Comparison of ENCODE assay signal across 1 cellular context in the genomic region with DNA sequence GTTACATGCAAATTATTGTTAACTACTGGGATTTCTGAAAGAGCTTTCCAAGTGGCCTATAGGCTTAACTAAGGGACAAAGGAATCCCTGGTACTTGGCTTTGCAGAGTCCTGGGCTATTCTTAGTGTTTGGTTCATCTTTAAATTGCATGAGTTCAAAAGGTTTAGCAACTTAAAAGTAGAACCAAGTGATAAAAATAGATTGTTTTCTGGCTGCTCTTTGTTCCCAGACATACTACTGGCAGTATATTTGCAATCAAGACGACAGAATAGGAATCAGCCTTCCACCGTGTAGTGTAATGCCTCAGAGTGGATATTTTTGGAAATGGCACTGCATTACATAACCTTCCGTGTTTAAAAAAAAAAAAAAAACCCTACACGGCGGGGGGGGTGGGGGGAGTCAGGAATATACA.
TF ChIP-seq lines count a peak whose summit lies in the region.

No MANE protein-coding gene starts in this region.

TF ChIP-seq in SK-N-SH, 30 proteins besides CTCF, POLR2A, EP300 and RAD21 (continued from another document):
- TF ChIP-seq, protein P1, sequence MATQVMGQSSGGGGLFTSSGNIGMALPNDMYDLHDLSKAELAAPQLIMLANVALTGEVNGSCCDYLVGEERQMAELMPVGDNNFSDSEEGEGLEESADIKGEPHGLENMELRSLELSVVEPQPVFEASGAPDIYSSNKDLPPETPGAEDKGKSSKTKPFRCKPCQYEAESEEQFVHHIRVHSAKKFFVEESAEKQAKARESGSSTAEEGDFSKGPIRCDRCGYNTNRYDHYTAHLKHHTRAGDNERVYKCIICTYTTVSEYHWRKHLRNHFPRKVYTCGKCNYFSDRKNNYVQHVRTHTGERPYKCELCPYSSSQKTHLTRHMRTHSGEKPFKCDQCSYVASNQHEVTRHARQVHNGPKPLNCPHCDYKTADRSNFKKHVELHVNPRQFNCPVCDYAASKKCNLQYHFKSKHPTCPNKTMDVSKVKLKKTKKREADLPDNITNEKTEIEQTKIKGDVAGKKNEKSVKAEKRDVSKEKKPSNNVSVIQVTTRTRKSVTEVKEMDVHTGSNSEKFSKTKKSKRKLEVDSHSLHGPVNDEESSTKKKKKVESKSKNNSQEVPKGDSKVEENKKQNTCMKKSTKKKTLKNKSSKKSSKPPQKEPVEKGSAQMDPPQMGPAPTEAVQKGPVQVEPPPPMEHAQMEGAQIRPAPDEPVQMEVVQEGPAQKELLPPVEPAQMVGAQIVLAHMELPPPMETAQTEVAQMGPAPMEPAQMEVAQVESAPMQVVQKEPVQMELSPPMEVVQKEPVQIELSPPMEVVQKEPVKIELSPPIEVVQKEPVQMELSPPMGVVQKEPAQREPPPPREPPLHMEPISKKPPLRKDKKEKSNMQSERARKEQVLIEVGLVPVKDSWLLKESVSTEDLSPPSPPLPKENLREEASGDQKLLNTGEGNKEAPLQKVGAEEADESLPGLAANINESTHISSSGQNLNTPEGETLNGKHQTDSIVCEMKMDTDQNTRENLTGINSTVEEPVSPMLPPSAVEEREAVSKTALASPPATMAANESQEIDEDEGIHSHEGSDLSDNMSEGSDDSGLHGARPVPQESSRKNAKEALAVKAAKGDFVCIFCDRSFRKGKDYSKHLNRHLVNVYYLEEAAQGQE (IDR thresholded peaks at IDR 0.05; ENCODE audit: low read depth, low read length): no peak
- TF ChIP-seq CHD2 (IDR thresholded peaks at IDR 0.05; ENCODE audit: low read length, partially characterized antibody): no peak
- TF ChIP-seq GABPA (IDR thresholded peaks at IDR 0.05; ENCODE audit: low read depth): no peak
- no peak for TF ChIP-seq NRF1 (IDR thresholded peaks at IDR 0.05; ENCODE audit: low read depth, low read length)
- TF ChIP-seq, protein P2, sequence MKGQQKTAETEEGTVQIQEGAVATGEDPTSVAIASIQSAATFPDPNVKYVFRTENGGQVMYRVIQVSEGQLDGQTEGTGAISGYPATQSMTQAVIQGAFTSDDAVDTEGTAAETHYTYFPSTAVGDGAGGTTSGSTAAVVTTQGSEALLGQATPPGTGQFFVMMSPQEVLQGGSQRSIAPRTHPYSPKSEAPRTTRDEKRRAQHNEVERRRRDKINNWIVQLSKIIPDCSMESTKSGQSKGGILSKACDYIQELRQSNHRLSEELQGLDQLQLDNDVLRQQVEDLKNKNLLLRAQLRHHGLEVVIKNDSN (IDR thresholded peaks at IDR 0.05; ENCODE audit: borderline replicate concordance, low read depth): no peak
- peak; percentile 70 for TF ChIP-seq MEF2A (IDR thresholded peaks at IDR 0.05; ENCODE audit: borderline replicate concordance, low read depth)
- TF ChIP-seq ELF1 (IDR thresholded peaks at IDR 0.05): no peak
- TF ChIP-seq, protein P3, sequence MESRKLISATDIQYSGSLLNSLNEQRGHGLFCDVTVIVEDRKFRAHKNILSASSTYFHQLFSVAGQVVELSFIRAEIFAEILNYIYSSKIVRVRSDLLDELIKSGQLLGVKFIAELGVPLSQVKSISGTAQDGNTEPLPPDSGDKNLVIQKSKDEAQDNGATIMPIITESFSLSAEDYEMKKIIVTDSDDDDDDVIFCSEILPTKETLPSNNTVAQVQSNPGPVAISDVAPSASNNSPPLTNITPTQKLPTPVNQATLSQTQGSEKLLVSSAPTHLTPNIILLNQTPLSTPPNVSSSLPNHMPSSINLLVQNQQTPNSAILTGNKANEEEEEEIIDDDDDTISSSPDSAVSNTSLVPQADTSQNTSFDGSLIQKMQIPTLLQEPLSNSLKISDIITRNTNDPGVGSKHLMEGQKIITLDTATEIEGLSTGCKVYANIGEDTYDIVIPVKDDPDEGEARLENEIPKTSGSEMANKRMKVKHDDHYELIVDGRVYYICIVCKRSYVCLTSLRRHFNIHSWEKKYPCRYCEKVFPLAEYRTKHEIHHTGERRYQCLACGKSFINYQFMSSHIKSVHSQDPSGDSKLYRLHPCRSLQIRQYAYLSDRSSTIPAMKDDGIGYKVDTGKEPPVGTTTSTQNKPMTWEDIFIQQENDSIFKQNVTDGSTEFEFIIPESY (IDR thresholded peaks at IDR 0.05; ENCODE audit: borderline replicate concordance, low read depth): no peak
- TF ChIP-seq FOSL2 (IDR thresholded peaks at IDR 0.05; ENCODE audit: borderline replicate concordance, low read depth): no peak
- TF ChIP-seq, protein P4, sequence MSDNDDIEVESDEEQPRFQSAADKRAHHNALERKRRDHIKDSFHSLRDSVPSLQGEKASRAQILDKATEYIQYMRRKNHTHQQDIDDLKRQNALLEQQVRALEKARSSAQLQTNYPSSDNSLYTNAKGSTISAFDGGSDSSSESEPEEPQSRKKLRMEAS (IDR thresholded peaks at IDR 0.05; ENCODE audit: low read depth): no peak
- TF ChIP-seq, protein P5, sequence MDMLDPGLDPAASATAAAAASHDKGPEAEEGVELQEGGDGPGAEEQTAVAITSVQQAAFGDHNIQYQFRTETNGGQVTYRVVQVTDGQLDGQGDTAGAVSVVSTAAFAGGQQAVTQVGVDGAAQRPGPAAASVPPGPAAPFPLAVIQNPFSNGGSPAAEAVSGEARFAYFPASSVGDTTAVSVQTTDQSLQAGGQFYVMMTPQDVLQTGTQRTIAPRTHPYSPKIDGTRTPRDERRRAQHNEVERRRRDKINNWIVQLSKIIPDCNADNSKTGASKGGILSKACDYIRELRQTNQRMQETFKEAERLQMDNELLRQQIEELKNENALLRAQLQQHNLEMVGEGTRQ (IDR thresholded peaks at IDR 0.05; ENCODE audit: borderline replicate concordance, low read depth, low read length): no peak
- TF ChIP-seq POLR2AphosphoS5 (IDR thresholded peaks at IDR 0.05; ENCODE audit: low read depth, low read length): 0 out of 2 replicates have a peak, but pooled peaks have one; percentile 4
- no peak; the same call in 1 of the 2 replicates for TF ChIP-seq SIN3A (IDR thresholded peaks at IDR 0.05; ENCODE audit: borderline replicate concordance, low read depth, low read length)
- TF ChIP-seq JUND (IDR thresholded peaks at IDR 0.05): no peak
- TF ChIP-seq TCF12 (IDR thresholded peaks at IDR 0.05): no peak
- TF ChIP-seq SMC3 (IDR thresholded peaks at IDR 0.05; ENCODE audit: low read depth, low read length): peak; percentile 10; the same call in 1 of the 2 replicates
- TF ChIP-seq FOXM1 (IDR thresholded peaks at IDR 0.05; ENCODE audit: low read depth): no peak
- no peak for TF ChIP-seq GATA2 (CRISPR knock-in tag; IDR thresholded peaks at IDR 0.05)
- TF ChIP-seq TEAD4 (IDR thresholded peaks at IDR 0.05; ENCODE audit: borderline replicate concordance, insufficient read depth): no peak
- TF ChIP-seq, protein P6, sequence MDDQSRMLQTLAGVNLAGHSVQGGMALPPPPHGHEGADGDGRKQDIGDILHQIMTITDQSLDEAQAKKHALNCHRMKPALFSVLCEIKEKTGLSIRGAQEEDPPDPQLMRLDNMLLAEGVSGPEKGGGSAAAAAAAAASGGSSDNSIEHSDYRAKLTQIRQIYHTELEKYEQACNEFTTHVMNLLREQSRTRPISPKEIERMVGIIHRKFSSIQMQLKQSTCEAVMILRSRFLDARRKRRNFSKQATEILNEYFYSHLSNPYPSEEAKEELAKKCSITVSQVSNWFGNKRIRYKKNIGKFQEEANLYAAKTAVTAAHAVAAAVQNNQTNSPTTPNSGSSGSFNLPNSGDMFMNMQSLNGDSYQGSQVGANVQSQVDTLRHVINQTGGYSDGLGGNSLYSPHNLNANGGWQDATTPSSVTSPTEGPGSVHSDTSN (IDR thresholded peaks at IDR 0.05): no peak
- TF ChIP-seq MXI1 (IDR thresholded peaks at IDR 0.05; ENCODE audit: low read depth, low read length): no peak
